In the genomic region with DNA sequence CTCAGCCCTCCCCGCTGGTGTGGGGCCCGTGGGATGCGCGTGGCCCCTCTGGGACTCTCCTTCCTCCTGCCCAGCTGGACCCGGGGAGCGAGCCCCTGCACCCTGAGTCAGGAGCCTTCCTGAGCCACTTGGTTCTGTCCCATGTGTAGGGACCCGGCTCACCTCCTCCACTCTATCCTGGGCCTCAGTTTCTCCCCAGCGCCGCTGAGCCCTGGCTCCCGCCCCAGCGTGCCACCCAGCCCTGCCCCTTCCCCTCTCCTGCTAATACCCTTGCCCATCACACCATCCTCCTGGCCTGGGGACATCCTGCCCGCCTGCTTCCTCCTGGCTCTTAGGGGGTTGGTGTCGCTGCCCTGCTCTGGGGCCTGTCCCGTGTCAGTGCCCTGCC, we compare ENCODE assay signal across 21 cellular contexts. TPM values are rescaled to one million over a fixed set of nuclear protein-coding genes. Genes with fewer than 3 reads are reported as not detected.
A peak's percentile ranks its signal among the peaks of the same experiment; 100 is the strongest.
DNase-seq lines count a peak whose midpoint lies in the region; ATAC-seq lines count a peak whose summit lies in the region.
"Had no signal": no experiment of that assay in that cellular context is flagged by ENCODE, and none has a peak within 500 bp of the region (broad histone marks: within the 10 kb centered on the region; RNA-seq: fewer than 3 reads in every experiment).

No MANE protein-coding gene starts in this region.

- no peak overlapping the region for H2BK5ac ChIP-seq in neuronal stem cell (ENCODE audit: low read length)

- H3K4me3 ChIP-seq in neuronal stem cell (ENCODE audit: low read length in 2 of 2) (no peak overlapping the region), aorta (ENCODE audit: low read length in 2 of 2) (no peak overlapping the region)
- H3K4me3 ChIP-seq: ascending aorta, thyroid gland had no signal

- H3K4ac ChIP-seq in neuronal stem cell (ENCODE audit: low read length), result no peak overlapping the region

- H3K4me2 ChIP-seq in neuronal stem cell (ENCODE audit: insufficient read depth, low read length, poor library complexity, severe bottlenecking), result no peak overlapping the region

- intact Hi-C loops in head of caudate nucleus (cut with DNase I), result no loop called here
- intact Hi-C loops in aorta (cut with DNase I), result no loop called here

- H2AFZ ChIP-seq in neuronal stem cell (ENCODE audit: low read length), result no peak overlapping the region

- no peak overlapping the region for H2BK15ac ChIP-seq in neuronal stem cell (ENCODE audit: low read length)

- WGBS in neuronal stem cell (ENCODE audit: extremely low coverage in 2 of 2, insufficient read length in 2 of 2, insufficient replicate concordance in 1 of 2), 2 donors, result no CpG with 5 or more reads among the region's 14 CpGs
- 93 to 94% methylated on average over 14 of the region's 14 CpGs for WGBS in aorta, 2 donors

- H2BK120ac ChIP-seq in neuronal stem cell (ENCODE audit: low read depth, low read length), result peak overlapping the region; percentile 81

- peaks cover 26% of the 10 kb centered on the region for H3K79me1 ChIP-seq in neuronal stem cell (ENCODE audit: low read depth, low read length)

- no peak overlapping the region for H3K9ac ChIP-seq in neuronal stem cell (ENCODE audit: low read depth, low read length, poor library complexity)

- H3K9me3 ChIP-seq in neuronal stem cell (replicated peaks in 1 of 2; ENCODE audit: control insufficient read depth in 2 of 2, insufficient read depth in 1 of 2, low read depth in 1 of 2, low read length in 2 of 2), result peaks cover 0 to 4% of the 10 kb centered on the region in 2 donors
- no peaks in the 10 kb centered on the region for H3K9me3 ChIP-seq in aorta (ENCODE audit: control insufficient read depth, low read length)
- H3K9me3 ChIP-seq: ascending aorta, thyroid gland had no signal

- no peak overlapping the region for H4K8ac ChIP-seq in neuronal stem cell (ENCODE audit: low read depth, low read length)

- peak overlapping the region; percentile 89 for H3K23ac ChIP-seq in neuronal stem cell (ENCODE audit: low read depth, low read length, poor library complexity)

- no peak overlapping the region for H3K27ac ChIP-seq in neuronal stem cell (replicated peaks; ENCODE audit: low read length)
- no peak overlapping the region for H3K27ac ChIP-seq in aorta (ENCODE audit: low read depth in 1 of 2, low read length in 2 of 2)
- H3K27ac ChIP-seq: ascending aorta, thyroid gland had no signal

- peak overlapping the region; percentile 75 for H2BK12ac ChIP-seq in neuronal stem cell (ENCODE audit: low read length)

- H4K91ac ChIP-seq in neuronal stem cell (ENCODE audit: low read depth, low read length, poor library complexity), result no peak overlapping the region

- H3K36me3 ChIP-seq in neuronal stem cell (replicated peaks in 1 of 2; ENCODE audit: control insufficient read depth in 2 of 2, insufficient read depth in 2 of 2, low read length in 2 of 2) (peaks cover 25 to 42% of the 10 kb centered on the region in 2 donors), aorta (ENCODE audit: control insufficient read depth in 1 of 2, insufficient read depth in 2 of 2, low read length in 1 of 2) (no peaks in the 10 kb centered on the region)
- H3K36me3 ChIP-seq: thyroid gland had no signal

- peak; percentile 0 for DNase-seq in stimulated activated CD4-positive, alpha-beta T cell treated with anti-CD3 and anti-CD28 coated beads, Interleukin-15, amount 100 ng/mL, for 24 hours
- no peak for DNase-seq in stimulated activated CD4-positive, alpha-beta T cell treated with anti-CD3 and anti-CD28 coated beads, Interleukin-4, amount 100 ng/mL, for 24 hours
- DNase-seq in head of caudate nucleus, result peak in 24 of 42 donors; percentile 0 to 42 (median 10)
- no peak for DNase-seq in neuronal stem cell (ENCODE audit: low spot score)
- DNase-seq in aorta, result peak; percentile 28 to 74
- no peak for DNase-seq in CD1c-positive myeloid dendritic cell (ENCODE audit: extremely low spot score)
- no peak for DNase-seq in AG08396 (ENCODE audit: low spot score)
- DNase-seq: activated B cell treated with CpG ODN at 0.5 μM for 24 hours; activated CD4-positive, alpha-beta T cell treated with anti-CD3 and anti-CD28 coated beads, Interleukin-2, amount 50 U/mL, for 48 hours; activated T-cell treated with anti-CD3 and anti-CD28 coated beads, Interleukin-2, amount 50 U/mL, for 24 hours; caudate nucleus; dermis blood vessel endothelial cell; HCEC 1CT; mesendoderm; NCI-H1092; NCI-H2029; SHP77 had no signal

- no peak overlapping the region for H3K14ac ChIP-seq in neuronal stem cell (ENCODE audit: low read length)

- H3K27me3 ChIP-seq in neuronal stem cell (ENCODE audit: control insufficient read depth in 3 of 3, insufficient read depth in 3 of 3, low read depth in 1 of 3, low read length in 3 of 3), result peaks cover 0 to 5% (median 0%) of the 10 kb centered on the region in 3 experiments
- H3K27me3 ChIP-seq in aorta (ENCODE audit: control insufficient read depth in 1 of 2, insufficient read depth in 2 of 2, low read length in 1 of 2), result no peaks in the 10 kb centered on the region
- H3K27me3 ChIP-seq: ascending aorta, thyroid gland had no signal

- H3K18ac ChIP-seq in neuronal stem cell (ENCODE audit: low read length), result peak overlapping the region; percentile 83

- peak overlapping the region; percentile 63 for H2AK5ac ChIP-seq in neuronal stem cell (ENCODE audit: low read depth, low read length)

- H3K4me1 ChIP-seq in neuronal stem cell (ENCODE audit: control insufficient read depth in 2 of 2, insufficient read depth in 1 of 2, low read depth in 1 of 2, low read length in 2 of 2) (peaks cover 38 to 45% of the 10 kb centered on the region in 2 donors), aorta (ENCODE audit: control insufficient read depth in 1 of 2, insufficient read depth in 2 of 2, low read length in 2 of 2) (no peaks in the 10 kb centered on the region)

- ATAC-seq in aorta (ENCODE audit: low FRiP score) (no peak), HG02885 (IDR thresholded peaks at IDR 0.05; ENCODE audit: poor library complexity, unreplicated experiment) (no peak)
- ATAC-seq: activated naive CD4-positive, alpha-beta T cell treated with anti-CD3 and anti-CD28 coated beads, Interleukin-2, amount 50 U/mL, for 72 hours had no signal

RNA-seq across cellular contexts. Expression of a gene that starts 24.8 kb away (rescaled TPM):
- polyA plus RNA-seq in neuronal stem cell (2013, experiment 1 of 2), result 78.0 TPM
- polyA plus RNA-seq in neuronal stem cell (2013, experiment 2 of 2), result 77.4 TPM
- 10 to 100 TPM; 32.3 to 62.6 TPM for total RNA-seq in aorta
- polyA plus RNA-seq in aorta, result 10 to 100 TPM; 28.0 to 66.8 TPM

Comparison
In these comparisons a context has a peak if more than half of its experiments do, and no peak if none do; other contexts are left out.
1. DNase-seq: peak in stimulated activated CD4-positive, alpha-beta T cell treated with anti-CD3 and anti-CD28 coated beads, Interleukin-15, amount 100 ng/mL, for 24 hours (single experiment), head of caudate nucleus (24 of 42) and aorta (2 of 2); none in stimulated activated CD4-positive, alpha-beta T cell treated with anti-CD3 and anti-CD28 coated beads, Interleukin-4, amount 100 ng/mL, for 24 hours (single experiment), neuronal stem cell (single experiment), CD1c-positive myeloid dendritic cell (single experiment) and AG08396 (single experiment).